In the genomic region with DNA sequence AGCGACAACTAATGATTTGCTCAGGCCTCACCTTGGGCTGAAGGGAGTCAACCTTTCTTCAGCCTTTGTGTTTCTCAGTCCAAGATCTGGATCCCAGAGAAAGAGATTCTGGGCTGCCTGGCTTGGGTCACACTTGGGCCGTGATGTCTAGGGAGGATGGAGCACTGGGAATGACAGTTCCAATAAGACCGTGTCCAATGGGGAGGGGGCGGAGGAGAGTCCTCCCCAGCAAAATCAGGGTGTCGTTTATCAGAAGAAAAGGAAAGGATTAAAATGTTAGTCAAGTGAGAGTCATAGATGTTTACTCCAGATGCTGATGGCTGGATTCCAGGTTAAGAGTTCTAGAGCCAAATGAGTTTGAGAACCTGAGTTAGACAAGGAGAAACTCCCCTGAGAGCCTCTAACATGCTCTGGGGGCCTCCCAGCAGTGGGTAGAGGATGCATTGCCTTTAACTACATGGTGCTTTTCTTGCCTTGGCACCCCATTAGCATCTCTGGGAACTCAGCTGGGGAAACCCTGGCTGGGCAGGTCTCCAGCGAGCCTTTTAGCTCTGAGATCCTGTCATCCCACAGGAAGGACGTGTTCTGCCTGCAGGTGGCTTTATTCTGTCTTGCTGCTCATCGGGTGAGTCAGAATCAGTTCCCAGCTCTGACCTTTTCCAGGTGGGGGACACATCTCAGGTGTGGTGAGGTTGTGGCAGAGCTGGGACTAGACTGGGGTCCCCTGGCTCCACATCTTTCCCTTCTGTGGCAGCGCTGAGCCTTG, we compare ENCODE assay signal across 15 cellular contexts. TPM values are rescaled to one million over a fixed set of nuclear protein-coding genes. Genes with fewer than 3 reads are reported as not detected.
A peak's percentile ranks its signal among the peaks of the same experiment; 100 is the strongest.
DNase-seq lines count a peak whose midpoint lies in the region; ATAC-seq and TF ChIP-seq lines count a peak whose summit lies in the region.
"Had no signal": no experiment of that assay in that cellular context is flagged by ENCODE, and none has a peak within 500 bp of the region (broad histone marks: within the 10 kb centered on the region; RNA-seq: fewer than 3 reads in every experiment).

No MANE protein-coding gene starts in this region.

- TF ChIP-seq CTCF in uterus (IDR thresholded peaks at IDR 0.05), result no peak

- intact Hi-C loops in right cardiac atrium (cut with DNase I), result no loop called here
- intact Hi-C loops in uterus (cut with DNase I; ENCODE audit: low total_unique reads), result no loop called here

- H3K27ac ChIP-seq in cingulate gyrus (ENCODE audit: low read depth, low read length) (peak overlapping the region; percentile 20), right cardiac atrium (ENCODE audit: low read length) (no peak overlapping the region), uterus (peak overlapping the region; percentile 16 to 45)
- H3K27ac ChIP-seq: A549 had no signal

- no peak for TF ChIP-seq POLR2A in uterus (IDR thresholded peaks at IDR 0.05)

- DNase-seq in activated T-cell treated with anti-CD3 and anti-CD28 coated beads, Interleukin-2, amount 50 U/mL, for 24 hours, result no peak
- no peak for DNase-seq in activated T-cell treated with anti-CD3 and anti-CD28 coated beads, Interleukin-2, amount 50 U/mL, for 4 hours
- peak in 1 of 3 donors; percentile 65 for DNase-seq in right cardiac atrium
- peak; percentile 25 to 27 for DNase-seq in uterus
- DNase-seq in DMS153 (lab: John Stamatoyannopoulos, UW), result no peak
- no peak for DNase-seq in DMS79 (lab: John Stamatoyannopoulos, UW)
- DNase-seq in NCI-H526 treated with DMSO at 0.1 percent for 48 hours (lab: John Stamatoyannopoulos, UW), result no peak
- DNase-seq: activated CD4-positive, alpha-beta memory T cell treated with anti-CD3 and anti-CD28 coated beads, Interleukin-2, amount 10 ng/mL, durations not matched to agents 7 days and 5 days; activated naive CD4-positive, alpha-beta T cell treated with anti-CD3 and anti-CD28 coated beads, Interleukin-2, amount 10 ng/mL, durations not matched to agents 7 days and 5 days; NCI-H345; Peyer's patch had no signal

- H3K36me3 Mint-ChIP-seq in activated T-cell treated with anti-CD3 and anti-CD28 coated beads, Interleukin-2, amount 50 U/mL, for 24 hours (ENCODE audit: low read depth), result peaks cover 58% of the 10 kb centered on the region
- peaks cover 31% of the 10 kb centered on the region for H3K36me3 Mint-ChIP-seq in activated T-cell treated with anti-CD3 and anti-CD28 coated beads, Interleukin-2, amount 50 U/mL, for 4 hours (ENCODE audit: insufficient read depth)

- H3K27me3 Mint-ChIP-seq in activated T-cell treated with anti-CD3 and anti-CD28 coated beads, Interleukin-2, amount 50 U/mL, for 24 hours, result no peaks in the 10 kb centered on the region
- no peaks in the 10 kb centered on the region for H3K27me3 Mint-ChIP-seq in activated T-cell treated with anti-CD3 and anti-CD28 coated beads, Interleukin-2, amount 50 U/mL, for 4 hours (ENCODE audit: low read depth)
- H3K27me3 Mint-ChIP-seq: activated CD4-positive, alpha-beta memory T cell treated with anti-CD3 and anti-CD28 coated beads, Interleukin-2, amount 10 ng/mL, durations not matched to agents 7 days and 5 days; activated naive CD4-positive, alpha-beta T cell treated with anti-CD3 and anti-CD28 coated beads, Interleukin-2, amount 10 ng/mL, durations not matched to agents 7 days and 5 days; type B pancreatic cell had no signal

- peaks cover 2% of the 10 kb centered on the region for H3K4me1 ChIP-seq in right cardiac atrium (ENCODE audit: control insufficient read depth, insufficient read depth, low read length)
- H3K4me1 ChIP-seq in uterus, result no peaks in the 10 kb centered on the region
- H3K4me1 ChIP-seq: A549 had no signal

- H3K27ac Mint-ChIP-seq in activated T-cell treated with anti-CD3 and anti-CD28 coated beads, Interleukin-2, amount 50 U/mL, for 24 hours, result peak overlapping the region; percentile 7
- H3K27ac Mint-ChIP-seq: activated CD4-positive, alpha-beta memory T cell treated with anti-CD3 and anti-CD28 coated beads, Interleukin-2, amount 10 ng/mL, durations not matched to agents 7 days and 5 days; activated naive CD4-positive, alpha-beta T cell treated with anti-CD3 and anti-CD28 coated beads, Interleukin-2, amount 10 ng/mL, durations not matched to agents 7 days and 5 days; type B pancreatic cell had no signal

- H3K4me3 ChIP-seq in right cardiac atrium (ENCODE audit: low read length) (no peak overlapping the region), uterus (no peak overlapping the region)
- H3K4me3 ChIP-seq: A549, Peyer's patch had no signal

- H3K27me3 ChIP-seq in right cardiac atrium (ENCODE audit: control insufficient read depth, insufficient read depth) (no peaks in the 10 kb centered on the region), uterus (no peaks in the 10 kb centered on the region)
- H3K27me3 ChIP-seq: Peyer's patch had no signal

- H3K4me1 Mint-ChIP-seq in activated T-cell treated with anti-CD3 and anti-CD28 coated beads, Interleukin-2, amount 50 U/mL, for 24 hours (ENCODE audit: low read depth), result peaks cover 17% of the 10 kb centered on the region
- peaks cover 18% of the 10 kb centered on the region for H3K4me1 Mint-ChIP-seq in activated T-cell treated with anti-CD3 and anti-CD28 coated beads, Interleukin-2, amount 50 U/mL, for 4 hours (ENCODE audit: low read depth)

- H3K9me3 ChIP-seq in right cardiac atrium (ENCODE audit: control insufficient read depth, low read length), result no peaks in the 10 kb centered on the region
- H3K9me3 ChIP-seq in uterus, result no peaks in the 10 kb centered on the region
- H3K9me3 ChIP-seq: A549, Peyer's patch had no signal

- 55% methylated on average over 9 of the region's 9 CpGs for WGBS in right cardiac atrium

- H3K36me3 ChIP-seq in uterus, result no peaks in the 10 kb centered on the region

- no peaks in the 10 kb centered on the region for H3K9me3 Mint-ChIP-seq in activated T-cell treated with anti-CD3 and anti-CD28 coated beads, Interleukin-2, amount 50 U/mL, for 24 hours
- no peaks in the 10 kb centered on the region for H3K9me3 Mint-ChIP-seq in activated T-cell treated with anti-CD3 and anti-CD28 coated beads, Interleukin-2, amount 50 U/mL, for 4 hours
- H3K9me3 Mint-ChIP-seq: activated CD4-positive, alpha-beta memory T cell treated with anti-CD3 and anti-CD28 coated beads, Interleukin-2, amount 10 ng/mL, durations not matched to agents 7 days and 5 days; activated naive CD4-positive, alpha-beta T cell treated with anti-CD3 and anti-CD28 coated beads, Interleukin-2, amount 10 ng/mL, durations not matched to agents 7 days and 5 days; nephron; type B pancreatic cell had no signal

- no peak for ATAC-seq in activated T-cell treated with anti-CD3 and anti-CD28 coated beads, Interleukin-2, amount 50 U/mL, for 4 hours
- peak; percentile 11 to 14 for ATAC-seq in right cardiac atrium
- ATAC-seq: A549 had no signal

- H3K4me3 Mint-ChIP-seq in activated T-cell treated with anti-CD3 and anti-CD28 coated beads, Interleukin-2, amount 50 U/mL, for 24 hours, result no peak overlapping the region
- H3K4me3 Mint-ChIP-seq in activated T-cell treated with anti-CD3 and anti-CD28 coated beads, Interleukin-2, amount 50 U/mL, for 4 hours, result no peak overlapping the region
- H3K4me3 Mint-ChIP-seq: activated CD4-positive, alpha-beta memory T cell treated with anti-CD3 and anti-CD28 coated beads, Interleukin-2, amount 10 ng/mL, durations not matched to agents 7 days and 5 days; activated naive CD4-positive, alpha-beta T cell treated with anti-CD3 and anti-CD28 coated beads, Interleukin-2, amount 10 ng/mL, durations not matched to agents 7 days and 5 days; type B pancreatic cell had no signal

RNA-seq across cellular contexts. Expression of gene NIPAL3, which starts 22.2 kb away (rescaled TPM):
- 10 to 100 TPM; 24.0 to 31.8 (median 26.8) TPM for total RNA-seq in activated T-cell treated with anti-CD3 and anti-CD28 coated beads, Interleukin-2, amount 50 U/mL, for 4 hours
- total RNA-seq in right cardiac atrium (10 to 100 TPM; 24.4 to 35.6 (median 35.3) TPM), uterus (10 to 100 TPM; 14.2 to 36.8 (median 21.5) TPM)
- polyA plus RNA-seq in right cardiac atrium, result 12.8 TPM

RNA-seq across cellular contexts. Expression of gene STPG1, which starts 24.2 kb away (rescaled TPM):
- total RNA-seq in activated T-cell treated with anti-CD3 and anti-CD28 coated beads, Interleukin-2, amount 50 U/mL, for 4 hours, result 1 to 10 TPM; 3.2 to 4.2 (median 3.9) TPM
- total RNA-seq in right cardiac atrium, result 1 to 10 TPM; 5.4 to 8.3 (median 7.3) TPM
- polyA plus RNA-seq in right cardiac atrium, result 3.9 TPM
- total RNA-seq in uterus, result 10 to 100 TPM in 1 of 4 donors, 1 to 10 TPM in 3; 1.0 to 11.5 (median 4.0) TPM

Comparison
In these comparisons a context has a peak if more than half of its experiments do, and no peak if none do; other contexts are left out.
1. DNase-seq: peak in uterus (2 of 2); none in activated T-cell treated with anti-CD3 and anti-CD28 coated beads, Interleukin-2, amount 50 U/mL, for 24 hours (single experiment), activated T-cell treated with anti-CD3 and anti-CD28 coated beads, Interleukin-2, amount 50 U/mL, for 4 hours (single experiment), DMS153 (single experiment), DMS79 (single experiment) and NCI-H526 treated with DMSO at 0.1 percent for 48 hours (single experiment).
2. ATAC-seq: peak in right cardiac atrium (2 of 2); none in activated T-cell treated with anti-CD3 and anti-CD28 coated beads, Interleukin-2, amount 50 U/mL, for 4 hours (0 of 2).